Comparison of ENCODE assay signal across 13 cellular contexts in the genomic region with DNA sequence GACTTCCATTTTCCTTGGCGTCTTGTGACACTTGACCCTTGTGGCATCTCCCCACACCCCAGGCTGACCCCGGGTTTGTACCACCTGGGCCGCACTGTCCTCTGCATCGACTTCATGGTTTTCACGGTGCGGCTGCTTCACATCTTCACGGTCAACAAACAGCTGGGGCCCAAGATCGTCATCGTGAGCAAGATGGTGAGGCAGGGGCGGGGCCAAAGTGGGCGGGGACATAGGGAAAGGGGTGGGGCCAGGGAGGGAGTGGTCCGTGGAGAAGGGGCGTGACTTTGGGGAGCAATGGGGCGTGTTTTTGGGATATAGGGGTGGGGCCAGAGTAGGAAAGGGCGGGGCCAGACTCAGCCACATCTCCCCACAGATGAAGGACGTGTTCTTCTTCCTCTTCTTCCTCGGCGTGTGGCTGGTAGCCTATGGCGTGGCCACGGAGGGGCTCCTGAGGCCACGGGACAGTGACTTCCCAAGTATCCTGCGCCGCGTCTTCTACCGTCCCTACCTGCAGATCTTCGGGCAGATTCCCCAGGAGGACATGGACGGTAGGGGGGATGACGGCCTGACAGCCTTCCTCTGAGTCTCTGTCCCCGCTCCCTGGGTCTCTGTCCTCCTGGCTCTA. TPM values are rescaled to one million over a fixed set of nuclear protein-coding genes. Genes with fewer than 3 reads are reported as not detected.
DNase-seq lines count a peak whose midpoint lies in the region; ATAC-seq and TF ChIP-seq lines count a peak whose summit lies in the region.
"Had no signal": no experiment of that assay in that cellular context is flagged by ENCODE, and none has a peak within 500 bp of the region (broad histone marks: within the 10 kb centered on the region; RNA-seq: fewer than 3 reads in every experiment).

No MANE protein-coding gene starts in this region.

- H3K4me1 ChIP-seq in testis, result no peaks in the 10 kb centered on the region
- peaks cover 6 to 9% of the 10 kb centered on the region in 2 donors for H3K4me1 ChIP-seq in thyroid gland

- H3K4me3 ChIP-seq in cardiac fibroblast (replicated peaks in 1 of 2; ENCODE audit: low read depth in 2 of 2, low read length in 2 of 2) (no peak overlapping the region), testis (peak overlapping the region in 1 of 2 donors; percentile 5), thyroid gland (replicated peaks in 1 of 3) (no peak overlapping the region)

- DNase-seq in left cardiac atrium (no peak), cardiac septum (ENCODE audit: low spot score) (no peak), NOMO-1 treated with dmso at 0.1 percent for 144 hours (lab: John Stamatoyannopoulos, UW; ENCODE audit: unreplicated experiment) (peak; percentile 77), cardiac fibroblast (ENCODE audit: low read depth in 2 of 2) (peak; percentile 15 to 25), testis (peak; percentile 72), thyroid gland (no peak)
- DNase-seq: activated CD8-positive, alpha-beta memory T cell treated with anti-CD3 and anti-CD28 coated beads for 24 hours; CD4-positive, CD25-positive, alpha-beta regulatory T cell; NCI-H146 had no signal

- H3K36me3 ChIP-seq in testis (ENCODE audit: low read depth, missing control alignments) (no peaks in the 10 kb centered on the region), thyroid gland (peaks cover 15 to 17% of the 10 kb centered on the region in 2 donors)

- intact Hi-C loops in left cardiac atrium (cut with DNase I), result loop anchor here (5.0 to 10.0 kb wide), 2 partner anchors 98 to 196 kb away; no protein-coding TSS in a partner anchor
- intact Hi-C loops in cardiac septum (cut with DNase I), result loop anchor here (10.0 kb wide), 1 partner anchor 206 kb away; the partner anchor contains the start of genes GYS1 and RUVBL2
- intact Hi-C loops in testis (cut with DNase I; ENCODE audit: low total_unique reads), result loop anchor here (10.0 kb wide), 1 partner anchor 126 kb away; the partner anchor contains the start of gene KCNA7
- intact Hi-C loops in thyroid gland (cut with DNase I), result no loop called here

- H3K27ac ChIP-seq in testis (no peak overlapping the region), thyroid gland (no peak overlapping the region)
- H3K27ac ChIP-seq: parathyroid adenoma had no signal

- TF ChIP-seq CTCF in cardiac fibroblast (IDR thresholded peaks at IDR 0.05; ENCODE audit: low read depth, low read length), result no peak
- no peak for TF ChIP-seq CTCF in testis (IDR thresholded peaks at IDR 0.05)
- TF ChIP-seq CTCF in thyroid gland (IDR thresholded peaks at IDR 0.05), result no peak

- peak; percentile 31 to 34 for ATAC-seq in left cardiac atrium
- ATAC-seq in HG02973 (IDR thresholded peaks at IDR 0.05; ENCODE audit: unreplicated experiment), result no peak
- ATAC-seq in GM18502 (IDR thresholded peaks at IDR 0.05; ENCODE audit: poor library complexity, unreplicated experiment), result no peak
- ATAC-seq: left lobe of liver had no signal

- no peaks in the 10 kb centered on the region for H3K27me3 ChIP-seq in testis
- no peaks in the 10 kb centered on the region for H3K27me3 ChIP-seq in thyroid gland

- 69 to 71% methylated on average over 29 of the region's 29 CpGs for WGBS in testis, 2 donors
- WGBS in thyroid gland, 2 donors, result 91 to 94% methylated on average over 29 of the region's 29 CpGs

- H3K9me3 ChIP-seq in testis (no peaks in the 10 kb centered on the region), thyroid gland (no peaks in the 10 kb centered on the region)

- TF ChIP-seq POLR2A in testis (IDR thresholded peaks at IDR 0.05) (no peak), thyroid gland (IDR thresholded peaks at IDR 0.05) (no peak)

RNA-seq across cellular contexts. Expression of gene TRPM4, which starts 42.8 kb away (rescaled TPM):
- total RNA-seq in left cardiac atrium, result 10 to 100 TPM; 24.4 to 30.6 TPM
- 44.1 TPM for total RNA-seq in cardiac septum
- 10 to 100 TPM; 30.5 to 45.7 TPM for total RNA-seq in testis
- polyA plus RNA-seq in testis (ENCODE audit: insufficient read depth, low read depth, low replicate concordance), result 16.0 TPM
- 10 to 100 TPM; 18.4 to 36.4 (median 26.1) TPM for total RNA-seq in thyroid gland
- total RNA-seq: CD4-positive, CD25-positive, alpha-beta regulatory T cell had no signal
- polyA plus RNA-seq: CD4-positive, CD25-positive, alpha-beta regulatory T cell had no signal

RNA-seq across cellular contexts. Expression of gene HRC, which starts 45.2 kb away (rescaled TPM):
- total RNA-seq in left cardiac atrium, result 100 to 1,000 TPM; 480 to 499 TPM
- total RNA-seq in cardiac septum, result 907 TPM
- 1 to 10 TPM; 1.8 to 5.4 TPM for total RNA-seq in testis
- polyA plus RNA-seq in testis (ENCODE audit: insufficient read depth, low read depth, low replicate concordance), result 4.1 TPM
- total RNA-seq in thyroid gland, result 1 to 10 TPM; 1.1 to 4.1 (median 2.1) TPM
- total RNA-seq: CD4-positive, CD25-positive, alpha-beta regulatory T cell; left lobe of liver had no signal
- polyA plus RNA-seq: CD4-positive, CD25-positive, alpha-beta regulatory T cell had no signal

Comparison
In these comparisons a context has a peak if more than half of its experiments do, and no peak if none do; other contexts are left out.
1. ATAC-seq: peak in left cardiac atrium (2 of 2); none in HG02973 (single experiment) and GM18502 (single experiment).
2. DNase-seq: peak in NOMO-1 treated with dmso at 0.1 percent for 144 hours (single experiment), cardiac fibroblast (2 of 2) and testis (single experiment); none in left cardiac atrium (single experiment), cardiac septum (single experiment) and thyroid gland (0 of 2).
3. RNA of gene HRC, which starts 45.2 kb away (total RNA-seq): 907 TPM in cardiac septum (single experiment) and 480 to 499 TPM in left cardiac atrium; 1.8 to 5.4 TPM in testis and 1.1 to 4.1 TPM in thyroid gland; every median in the first group is over 10 times any median in the second.